9 cellular contexts compared by ENCODE assay signal in the genomic region with DNA sequence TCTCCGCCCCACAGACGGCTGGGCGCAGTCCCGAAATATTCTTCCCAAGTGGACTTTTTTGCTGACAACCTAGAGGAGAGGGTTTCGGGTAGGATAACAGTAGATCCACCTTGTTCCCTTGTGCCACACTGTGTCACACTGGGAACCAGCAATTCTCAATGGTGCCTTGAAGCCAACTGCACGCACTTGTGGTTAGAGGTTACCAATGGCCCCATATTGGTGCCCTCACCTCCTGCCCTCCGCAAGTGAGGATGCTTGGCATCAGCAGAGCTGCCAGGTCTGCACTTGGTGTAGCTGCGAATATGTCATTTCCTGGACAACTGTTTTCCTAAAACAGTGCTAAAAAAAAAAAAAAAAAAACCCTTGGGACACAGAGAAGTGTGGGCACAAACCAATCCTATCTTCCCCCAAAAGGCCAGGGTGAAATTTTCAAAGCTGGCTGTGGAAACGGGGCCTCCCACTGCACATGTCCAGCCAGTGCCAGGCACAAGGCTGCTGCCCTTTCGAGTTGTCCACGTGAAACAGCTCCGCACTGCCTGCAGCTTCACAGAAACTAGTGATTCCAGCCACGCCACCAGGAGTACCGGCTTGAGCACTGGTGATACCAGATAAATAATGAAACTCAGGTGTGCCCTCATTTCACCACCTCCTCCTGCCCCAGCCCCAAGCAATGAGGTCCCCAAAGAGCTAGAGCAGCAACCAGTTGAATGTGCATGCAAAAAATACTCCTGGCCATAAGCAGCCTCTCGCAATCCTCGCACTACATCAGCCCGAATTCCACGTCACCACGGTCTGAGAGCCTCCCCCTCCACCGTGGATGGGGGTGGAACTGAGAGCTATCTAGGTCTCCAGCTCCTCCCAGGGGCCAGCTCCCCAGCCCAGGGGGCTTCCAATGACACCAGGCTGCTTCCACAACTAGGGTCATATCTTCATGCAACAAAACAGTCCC. TPM values are rescaled to one million over a fixed set of nuclear protein-coding genes. Genes with fewer than 3 reads are reported as not detected.
DNase-seq lines count a peak whose midpoint lies in the region; ATAC-seq, FAIRE-seq and TF ChIP-seq lines count a peak whose summit lies in the region.
"Had no signal": no experiment of that assay in that cellular context is flagged by ENCODE, and none has a peak within 500 bp of the region (broad histone marks: within the 10 kb centered on the region; RNA-seq: fewer than 3 reads in every experiment).

No MANE protein-coding gene starts in this region.

- H3K9me3 Mint-ChIP-seq in glutamatergic neuron (ENCODE audit: unreplicated experiment), result peaks cover 8% of the 10 kb centered on the region

- no peak for TF ChIP-seq EP300 in HepG2 (IDR thresholded peaks at IDR 0.05; ENCODE audit: low read depth in 2 of 2, low read length in 2 of 2)
- no peak for TF ChIP-seq EP300 in HepG2 (CRISPR knock-in tag; IDR thresholded peaks at IDR 0.05; ENCODE audit: borderline replicate concordance)

- no peak overlapping the region for H3K27ac Mint-ChIP-seq in glutamatergic neuron (ENCODE audit: unreplicated experiment)

- H3K27me3 ChIP-seq in ACC112 (ENCODE audit: insufficient read depth, low read length) (no peaks in the 10 kb centered on the region), HepG2 (ENCODE audit: control insufficient read depth in 1 of 2, insufficient read depth in 2 of 2, low read length in 2 of 2) (no peaks in the 10 kb centered on the region; a peak in 1 of 5 replicates), subcutaneous abdominal adipose tissue (ENCODE audit: control insufficient read depth in 5 of 5, insufficient read depth in 4 of 5, low read length in 5 of 5) (no peaks in the 10 kb centered on the region)

- H2AFZ ChIP-seq in ACC112 (ENCODE audit: low read length, unreplicated experiment) (no peak overlapping the region), HepG2 (ENCODE audit: low read length) (no peak overlapping the region)

- TF ChIP-seq CTCF in HepG2 (CRISPR knock-in tag; IDR thresholded peaks at IDR 0.05) (no peak), glutamatergic neuron (IDR thresholded peaks at IDR 0.05; ENCODE audit: partially characterized antibody, unreplicated experiment) (no peak)

- no peak overlapping the region for H3K9ac ChIP-seq in HepG2 (ENCODE audit: insufficient read depth, low read depth, low read length)
- peak overlapping the region in 1 of 5 donors; percentile 41 for H3K9ac ChIP-seq in subcutaneous abdominal adipose tissue (ENCODE audit: low read length in 5 of 5)

- no peak for TF ChIP-seq POLR2A in HepG2 (IDR thresholded peaks at IDR 0.05; ENCODE audit: insufficient read depth in 1 of 2, low read depth in 2 of 2, low read length in 2 of 2)
- no peak for TF ChIP-seq POLR2A in H54 (IDR thresholded peaks at IDR 0.05; ENCODE audit: low read depth, low read length)

- WGBS in HepG2 (ENCODE audit: low lambda C conversion rate), result 89% methylated on average over 20 of the region's 20 CpGs

- peak; percentile 55 for DNase-seq in activated naive CD4-positive, alpha-beta T cell treated with anti-CD3 and anti-CD28 coated beads, Interleukin-2, amount 50 U/mL, for 16 hours
- DNase-seq in HepG2 (ENCODE audit: low spot score), result no peak
- no peak for DNase-seq in H54 (ENCODE audit: insufficient read length, low spot score)
- no peak for DNase-seq in glutamatergic neuron
- no peak for DNase-seq in occipital lobe (lab: John Stamatoyannopoulos, UW)

- H3K36me3 ChIP-seq in ACC112 (ENCODE audit: insufficient read depth, low read length), result peaks cover 7% of the 10 kb centered on the region; the same call in 1 of the 2 replicates
- H3K36me3 ChIP-seq in KOPT-K1 (ENCODE audit: insufficient read depth, low read length), result peaks cover 9% of the 10 kb centered on the region; the same call in 1 of the 2 replicates
- peaks cover 4% of the 10 kb centered on the region in 2 experiments; a peak in 2 of 5 replicates for H3K36me3 ChIP-seq in HepG2 (replicated peaks in 1 of 2; ENCODE audit: control insufficient read depth in 1 of 2, insufficient read depth in 2 of 2, low read length in 2 of 2)
- H3K36me3 ChIP-seq in subcutaneous abdominal adipose tissue (ENCODE audit: control insufficient read depth in 5 of 5, insufficient read depth in 5 of 5, low read length in 5 of 5), result peaks cover 0 to 20% (median 12%) of the 10 kb centered on the region in 5 donors

- H3K4me2 ChIP-seq in HepG2 (ENCODE audit: low read depth, low read length), result peak overlapping the region; percentile 96; the same call in 1 of the 2 replicates

- no peaks in the 10 kb centered on the region for H4K20me1 ChIP-seq in HepG2 (ENCODE audit: insufficient read depth, low read length)

- intact Hi-C loops in HepG2 (cut with micrococcal nuclease; ENCODE audit: unreplicated experiment), result loop anchor here (5.0 kb wide), 1 partner anchor 211 kb away; no protein-coding TSS in a partner anchor

- H3K4me3 ChIP-seq in ACC112 (ENCODE audit: low read depth, low read length), result peak overlapping the region; percentile 42
- peak overlapping the region in 2 of 3 experiments; percentile 74 to 86; a peak in 1 of 6 replicates for H3K4me3 ChIP-seq in HepG2 (replicated peaks in 1 of 3; ENCODE audit: insufficient read depth in 1 of 3, low read depth in 2 of 3, low read length in 3 of 3)
- peak overlapping the region; percentile 34 to 62 (median 57) for H3K4me3 ChIP-seq in subcutaneous abdominal adipose tissue (ENCODE audit: low read depth in 1 of 5, low read length in 5 of 5)

- ATAC-seq in HepG2, result no peak

- no peak overlapping the region for H3K4me3 Mint-ChIP-seq in glutamatergic neuron (ENCODE audit: unreplicated experiment)

- H3K4me1 ChIP-seq in ACC112 (ENCODE audit: control insufficient read depth, insufficient read depth, low read length, unreplicated experiment) (peaks cover 26% of the 10 kb centered on the region), HepG2 (ENCODE audit: insufficient read depth, low read length) (peaks cover 15% of the 10 kb centered on the region), subcutaneous abdominal adipose tissue (ENCODE audit: control insufficient read depth in 5 of 5, insufficient read depth in 5 of 5, low read length in 5 of 5) (peaks cover 3 to 57% (median 30%) of the 10 kb centered on the region in 5 donors)

- H3K36me3 Mint-ChIP-seq in glutamatergic neuron (ENCODE audit: unreplicated experiment), result peaks cover 9% of the 10 kb centered on the region

- H3K27ac ChIP-seq in ACC112 (ENCODE audit: low read depth, low read length), result peak overlapping the region; percentile 18; the same call in 1 of the 2 replicates
- peak overlapping the region; percentile 100 for H3K27ac ChIP-seq in KOPT-K1 (ENCODE audit: low read depth, low read length, poor library complexity, severe bottlenecking)
- H3K27ac ChIP-seq in HepG2 (ENCODE audit: extremely low read length, insufficient read depth, low read length), result no peak overlapping the region
- peak overlapping the region; percentile 30 for H3K27ac ChIP-seq in subcutaneous abdominal adipose tissue (ENCODE audit: low read depth, low read length)

- no TSS peak for BruUV-seq in HepG2 (replicated peaks; lab: Mats Ljungman, UMichigan)

- no peaks in the 10 kb centered on the region for H3K79me2 ChIP-seq in ACC112 (ENCODE audit: control insufficient read depth, insufficient read depth, low read length, unreplicated experiment)
- no peaks in the 10 kb centered on the region for H3K79me2 ChIP-seq in HepG2 (ENCODE audit: insufficient read depth, low read length)

- H3K27me3 Mint-ChIP-seq in glutamatergic neuron (ENCODE audit: unreplicated experiment), result peaks cover 7% of the 10 kb centered on the region

- peaks cover 36% of the 10 kb centered on the region for H3K4me1 Mint-ChIP-seq in glutamatergic neuron (ENCODE audit: low read depth, unreplicated experiment)

- POLR2A ChIA-PET in HepG2 (lab: Yijun Ruan, JAX), result interaction anchor here (0.7 to 3.1 kb wide), 4 partner anchors 80 to 167 kb away, joined by 3 to 15 read pairs (median 6); a partner anchor contains a TSS

- no peak for TF ChIP-seq RAD21 in HepG2 (CRISPR knock-in tag; IDR thresholded peaks at IDR 0.05)

- FAIRE-seq in HepG2 (lab: Jason Lieb, UNC) (no peak), H54 (lab: Jason Lieb, UNC) (no peak)
- FAIRE-seq: endometrium had no signal

- H3K9me3 ChIP-seq in KOPT-K1 (ENCODE audit: insufficient read depth, low read length, poor library complexity, severe bottlenecking) (no peaks in the 10 kb centered on the region), HepG2 (ENCODE audit: low read length) (no peaks in the 10 kb centered on the region), subcutaneous abdominal adipose tissue (ENCODE audit: control insufficient read depth in 5 of 5, low read length in 5 of 5) (no peaks in the 10 kb centered on the region)

- in situ Hi-C loops in HepG2 (cut with HindIII; ENCODE audit: extremely low pct_ligation_motif_present, low pct_unique_long_range_greater_than_20kb), result loop anchor here (5.0 to 10.0 kb wide), 2 partner anchors 156 to 218 kb away; a partner anchor contains a TSS

- CTCF ChIA-PET in HepG2 (lab: Yijun Ruan, JAX; ENCODE audit: low intra/inter-chr PET ratio, low total read pairs), result interaction anchor here (0.6 to 2.3 kb wide), 6 partner anchors 153 to 350 kb away, joined by 3 to 10 read pairs (median 4); a partner anchor contains a TSS

RNA-seq across cellular contexts. Expression of a gene that starts 51.2 kb away (rescaled TPM):
- total RNA-seq in HepG2 (2016; rRNA removed; fragmentation: Illumina TruSeq; extraction: Trizol) (2.9 and 4.4 TPM in 2 replicates), glutamatergic neuron (ENCODE audit: unreplicated experiment) (93.5 TPM), occipital lobe (9.8 TPM)
- 0.51 and 1.3 TPM in 2 replicates for total RNA-seq in HepG2 (2016; cell fraction: cytosol; rRNA removed; fragmentation: Illumina TruSeq; extraction: Trizol; ENCODE audit: low read depth)
- 3.8 and 5.0 TPM in 2 replicates for total RNA-seq in HepG2 (2016; cell fraction: insoluble cytoplasmic fraction; rRNA removed; fragmentation: Illumina TruSeq; extraction: Trizol)
- 1.9 and 2.3 TPM in 2 replicates for total RNA-seq in HepG2 (2016; cell fraction: membrane; rRNA removed; fragmentation: Illumina TruSeq; extraction: Trizol)
- total RNA-seq in HepG2 (2016; cell fraction: nucleus; rRNA removed; fragmentation: Illumina TruSeq; extraction: Trizol), result 5.5 TPM in 2 replicates
- polyA plus RNA-seq in HepG2 (2011; rRNA removed), result 5.9 and 8.7 TPM in 2 replicates
- polyA plus RNA-seq in HepG2 (2011; cell fraction: cytosol; rRNA removed), result 4.0 and 5.7 TPM in 2 replicates
- polyA plus RNA-seq in HepG2 (2011; cell fraction: nucleus; rRNA removed), result 64.1 and 76.1 TPM in 2 replicates
- polyA plus RNA-seq in HepG2 (2012), result 7.5 and 8.7 TPM in 2 replicates
- 0.70 and 0.96 TPM in 2 replicates for polyA plus RNA-seq in HepG2 (2016; cell fraction: cytosol; fragmentation: Illumina TruSeq; extraction: Trizol; ENCODE audit: low read depth)
- polyA plus RNA-seq in HepG2 (2016; cell fraction: insoluble cytoplasmic fraction; fragmentation: Illumina TruSeq; extraction: Trizol; ENCODE audit: low read depth), result 2.6 and 3.2 TPM in 2 replicates
- 1.4 and 1.5 TPM in 2 replicates for polyA plus RNA-seq in HepG2 (2016; cell fraction: membrane; fragmentation: Illumina TruSeq; extraction: Trizol; ENCODE audit: low read depth)
- polyA plus RNA-seq in HepG2 (2016; cell fraction: nucleus; fragmentation: Illumina TruSeq; extraction: Trizol; ENCODE audit: insufficient read depth, low read depth), result 14.4 and 18.6 TPM in 2 replicates
- 11.2 and 18.8 TPM in 2 replicates for polyA minus RNA-seq in HepG2 (2011; rRNA and poly(A)+ RNA removed; ENCODE audit: low replicate concordance)
- 3.8 and 5.1 TPM in 2 replicates for polyA minus RNA-seq in HepG2 (2011; cell fraction: cytosol; rRNA and poly(A)+ RNA removed)
- polyA minus RNA-seq in HepG2 (2011; cell fraction: nucleus; rRNA and poly(A)+ RNA removed), result 8.5 and 10.2 TPM in 2 replicates

RNA-seq across cellular contexts. Expression of a gene that starts 51.4 kb away (rescaled TPM):
- total RNA-seq in HepG2 (2016; rRNA removed; fragmentation: Illumina TruSeq; extraction: Trizol) (35.5 and 49.0 TPM in 2 replicates), glutamatergic neuron (ENCODE audit: unreplicated experiment) (46.1 TPM), occipital lobe (40.2 TPM)
- 14.6 and 16.3 TPM in 2 replicates for total RNA-seq in HepG2 (2016; cell fraction: cytosol; rRNA removed; fragmentation: Illumina TruSeq; extraction: Trizol; ENCODE audit: low read depth)
- 37.6 and 59.4 TPM in 2 replicates for total RNA-seq in HepG2 (2016; cell fraction: insoluble cytoplasmic fraction; rRNA removed; fragmentation: Illumina TruSeq; extraction: Trizol)
- total RNA-seq in HepG2 (2016; cell fraction: membrane; rRNA removed; fragmentation: Illumina TruSeq; extraction: Trizol), result 28.0 and 28.1 TPM in 2 replicates
- total RNA-seq in HepG2 (2016; cell fraction: nucleus; rRNA removed; fragmentation: Illumina TruSeq; extraction: Trizol), result 12.7 and 14.8 TPM in 2 replicates
- polyA plus RNA-seq in HepG2 (2011; rRNA removed), result 14.7 and 18.4 TPM in 2 replicates
- 17.3 and 19.6 TPM in 2 replicates for polyA plus RNA-seq in HepG2 (2011; cell fraction: cytosol; rRNA removed)
- 3.1 and 4.7 TPM in 2 replicates for polyA plus RNA-seq in HepG2 (2011; cell fraction: nucleus; rRNA removed)
- 23.6 and 27.5 TPM in 2 replicates for polyA plus RNA-seq in HepG2 (2012)
- polyA plus RNA-seq in HepG2 (2016; cell fraction: cytosol; fragmentation: Illumina TruSeq; extraction: Trizol; ENCODE audit: low read depth), result 18.5 and 18.8 TPM in 2 replicates
- polyA plus RNA-seq in HepG2 (2016; cell fraction: insoluble cytoplasmic fraction; fragmentation: Illumina TruSeq; extraction: Trizol; ENCODE audit: low read depth), result 81.0 and 86.6 TPM in 2 replicates
- polyA plus RNA-seq in HepG2 (2016; cell fraction: membrane; fragmentation: Illumina TruSeq; extraction: Trizol; ENCODE audit: low read depth), result 30.0 and 32.0 TPM in 2 replicates
- polyA plus RNA-seq in HepG2 (2016; cell fraction: nucleus; fragmentation: Illumina TruSeq; extraction: Trizol; ENCODE audit: insufficient read depth, low read depth), result 30.1 and 37.2 TPM in 2 replicates
- 1.4 and 13.5 TPM in 2 replicates for polyA minus RNA-seq in HepG2 (2011; rRNA and poly(A)+ RNA removed; ENCODE audit: low replicate concordance)
- 8.1 and 10.6 TPM in 2 replicates for polyA minus RNA-seq in HepG2 (2011; cell fraction: cytosol; rRNA and poly(A)+ RNA removed)
- polyA minus RNA-seq in HepG2 (2011; cell fraction: nucleus; rRNA and poly(A)+ RNA removed), result 7.0 and 9.3 TPM in 2 replicates
